ENCODE assay signal across 13 cellular contexts in genomic region chr6:162177733-162178132, GRCh38.
DNase-seq lines count a peak whose midpoint lies in the region; ATAC-seq, FAIRE-seq and TF ChIP-seq lines count a peak whose summit lies in the region.
"Had no signal": no experiment of that assay in that cellular context is flagged by ENCODE, and none has a peak within 500 bp of the region (broad histone marks: within the 10 kb centered on the region; RNA-seq: fewer than 3 reads in every experiment).

No MANE protein-coding gene starts in this region.

- H3K27me3 ChIP-seq in ascending aorta (no peaks in the 10 kb centered on the region), thyroid gland (no peaks in the 10 kb centered on the region), small intestine (ENCODE audit: control insufficient read depth in 2 of 2, insufficient read depth in 2 of 2, low read length in 2 of 2) (no peaks in the 10 kb centered on the region)
- H3K27me3 ChIP-seq in naive thymus-derived CD4-positive, alpha-beta T cell (ENCODE audit: control insufficient read depth in 2 of 2, insufficient read depth in 2 of 2, low read length in 2 of 2), result no peaks in the 10 kb centered on the region

- DNase-seq in DMS153 (lab: John Stamatoyannopoulos, UW) (peak; percentile 36), DMS153 treated with DMSO at 0.1 percent for 48 hours (lab: John Stamatoyannopoulos, UW; ENCODE audit: unreplicated experiment) (no peak), ascending aorta (ENCODE audit: low spot score in 2 of 2) (no peak), iPS-NIHi11 (ENCODE audit: low spot score) (peak; percentile 49), thyroid gland (peak; percentile 16 to 35), NCI-H2227 treated with DMSO at 0.1 percent for 48 hours (lab: John Stamatoyannopoulos, UW) (no peak), small intestine (no peak)
- DNase-seq in naive thymus-derived CD4-positive, alpha-beta T cell, result no peak
- DNase-seq: 8988T, GOT3 had no signal

- no peaks in the 10 kb centered on the region for H3K36me3 ChIP-seq in ascending aorta
- H3K36me3 ChIP-seq in thyroid gland, result no peaks in the 10 kb centered on the region
- H3K36me3 ChIP-seq in small intestine (ENCODE audit: control insufficient read depth in 2 of 2, insufficient read depth in 2 of 2, low read length in 2 of 2), result no peaks in the 10 kb centered on the region
- no peaks in the 10 kb centered on the region for H3K36me3 ChIP-seq in naive thymus-derived CD4-positive, alpha-beta T cell (ENCODE audit: control insufficient read depth in 2 of 3, insufficient read depth in 3 of 3, low read length in 3 of 3)

- POLR2A ChIA-PET in naive thymus-derived CD4-positive, alpha-beta T cell (lab: Charles Lee), result no interaction called here

- peaks cover 0 to 5% (median 0%) of the 10 kb centered on the region in 11 donors for H3K9me3 Mint-ChIP-seq in naive thymus-derived CD4-positive, alpha-beta T cell
- H3K9me3 Mint-ChIP-seq: activated T-helper 17 cell treated with anti-CD3 and anti-CD28 coated beads, Interleukin-2, amount 50 U/mL, for 72 hours had no signal

- no peak overlapping the region for H3K27ac ChIP-seq in ascending aorta
- no peak overlapping the region for H3K27ac ChIP-seq in thyroid gland
- H3K27ac ChIP-seq in small intestine (ENCODE audit: low read depth in 1 of 2, low read length in 1 of 2), result no peak overlapping the region
- H3K27ac ChIP-seq in naive thymus-derived CD4-positive, alpha-beta T cell (ENCODE audit: low read depth, low read length), result no peak overlapping the region
- H3K27ac ChIP-seq: skin epidermis had no signal

- CTCF ChIA-PET in naive thymus-derived CD4-positive, alpha-beta T cell (lab: Charles Lee), result no interaction called here

- no peak for TF ChIP-seq POLR2A in thyroid gland (IDR thresholded peaks at IDR 0.05)

- H3K4me1 Mint-ChIP-seq in naive thymus-derived CD4-positive, alpha-beta T cell, result peaks cover 0 to 25% (median 0%) of the 10 kb centered on the region in 7 donors
- H3K4me1 Mint-ChIP-seq: activated T-helper 17 cell treated with anti-CD3 and anti-CD28 coated beads, Interleukin-2, amount 50 U/mL, for 72 hours had no signal

- intact Hi-C loops in ascending aorta (cut with DNase I), result no loop called here
- intact Hi-C loops in thyroid gland (cut with DNase I), result no loop called here
- intact Hi-C loops in naive thymus-derived CD4-positive, alpha-beta T cell (cut with micrococcal nuclease), result no loop called here

- no peak for ATAC-seq in naive thymus-derived CD4-positive, alpha-beta T cell
- ATAC-seq: activated T-helper 17 cell treated with anti-CD3 and anti-CD28 coated beads, Interleukin-2, amount 50 U/mL, for 72 hours; GM12878 had no signal

- WGBS in thyroid gland, 2 donors, result 27 to 41% methylated on average over 4 of the region's 4 CpGs
- WGBS in small intestine, 3 donors, result 49 to 64% (median 55%) methylated on average over 4 of the region's 4 CpGs

- no peak overlapping the region for H3K27ac Mint-ChIP-seq in naive thymus-derived CD4-positive, alpha-beta T cell
- H3K27ac Mint-ChIP-seq: activated T-helper 17 cell treated with anti-CD3 and anti-CD28 coated beads, Interleukin-2, amount 50 U/mL, for 72 hours had no signal

- H3K4me1 ChIP-seq in ascending aorta (no peaks in the 10 kb centered on the region), thyroid gland (no peaks in the 10 kb centered on the region), small intestine (ENCODE audit: control insufficient read depth in 2 of 2, insufficient read depth in 1 of 2, low read depth in 1 of 2, low read length in 1 of 2) (no peaks in the 10 kb centered on the region)
- no peaks in the 10 kb centered on the region for H3K4me1 ChIP-seq in naive thymus-derived CD4-positive, alpha-beta T cell (ENCODE audit: control insufficient read depth in 2 of 2, insufficient read depth in 2 of 2, low read length in 2 of 2)

- no peaks in the 10 kb centered on the region for H3K27me3 Mint-ChIP-seq in naive thymus-derived CD4-positive, alpha-beta T cell
- H3K27me3 Mint-ChIP-seq: activated T-helper 17 cell treated with anti-CD3 and anti-CD28 coated beads, Interleukin-2, amount 50 U/mL, for 72 hours had no signal

- no peaks in the 10 kb centered on the region for H3K36me3 Mint-ChIP-seq in naive thymus-derived CD4-positive, alpha-beta T cell

- no peak overlapping the region for H3K4me3 ChIP-seq in ascending aorta
- H3K4me3 ChIP-seq in thyroid gland (replicated peaks in 1 of 3), result no peak overlapping the region
- H3K4me3 ChIP-seq in small intestine (ENCODE audit: low read depth in 1 of 2, low read length in 2 of 2), result no peak overlapping the region
- no peak overlapping the region for H3K4me3 ChIP-seq in naive thymus-derived CD4-positive, alpha-beta T cell (ENCODE audit: low read length)
- H3K4me3 ChIP-seq: GM12878, skin epidermis had no signal

- H3K9me3 ChIP-seq in ascending aorta, result no peaks in the 10 kb centered on the region
- no peaks in the 10 kb centered on the region for H3K9me3 ChIP-seq in thyroid gland
- H3K9me3 ChIP-seq in small intestine (ENCODE audit: control insufficient read depth, low read depth), result no peaks in the 10 kb centered on the region
- H3K9me3 ChIP-seq in naive thymus-derived CD4-positive, alpha-beta T cell (ENCODE audit: control insufficient read depth in 2 of 3, low read length in 3 of 3), result no peaks in the 10 kb centered on the region

- H3K4me3 Mint-ChIP-seq in naive thymus-derived CD4-positive, alpha-beta T cell, result no peak overlapping the region
- H3K4me3 Mint-ChIP-seq: activated T-helper 17 cell treated with anti-CD3 and anti-CD28 coated beads, Interleukin-2, amount 50 U/mL, for 72 hours had no signal

- no peak for FAIRE-seq in small intestine (lab: Jason Lieb, UNC)
- FAIRE-seq: GM12878 had no signal

- TF ChIP-seq CTCF in ascending aorta (IDR thresholded peaks at IDR 0.05), result peak in 2 of 3 experiments; percentile 12 to 52
- TF ChIP-seq CTCF in thyroid gland (IDR thresholded peaks at IDR 0.05), result peak in 4 of 6 experiments; percentile 18 to 54 (median 49)

Comparison
In these comparisons a context has a peak if more than half of its experiments do, and no peak if none do; other contexts are left out.
1. DNase-seq: peak in DMS153 (single experiment), iPS-NIHi11 (single experiment) and thyroid gland (2 of 2); none in DMS153 treated with DMSO at 0.1 percent for 48 hours (single experiment), ascending aorta (0 of 2), NCI-H2227 treated with DMSO at 0.1 percent for 48 hours (single experiment), small intestine (single experiment) and naive thymus-derived CD4-positive, alpha-beta T cell (0 of 9).